In genomic region chr9:137054932-137055384, GRCh38 we compare ENCODE assay signal across 1 cellular context.
TF ChIP-seq lines count a peak whose summit lies in the region.

No MANE protein-coding gene starts in this region.

TF ChIP-seq in HepG2, 621 proteins besides CTCF, POLR2A, EP300 and RAD21 (continued from another document and continues in another):
- TF ChIP-seq AKNA (CRISPR knock-in tag; IDR thresholded peaks at IDR 0.05; ENCODE audit: borderline replicate concordance) (no peak), ZNF879 (CRISPR knock-in tag; IDR thresholded peaks at IDR 0.05) (0 out of 2 replicates have a peak, but pooled peaks have one; percentile 45), SNAPC4 (CRISPR knock-in tag; IDR thresholded peaks at IDR 0.05) (no peak), ZNF441 (CRISPR knock-in tag; IDR thresholded peaks at IDR 0.05; ENCODE audit: borderline replicate concordance) (no peak), BATF2 (CRISPR knock-in tag; IDR thresholded peaks at IDR 0.05) (no peak), FUBP1 (CRISPR knock-in tag; IDR thresholded peaks at IDR 0.05; ENCODE audit: borderline replicate concordance) (no peak), FOXP1 (IDR thresholded peaks at IDR 0.05) (no peak), FOXP1 (CRISPR knock-in tag; IDR thresholded peaks at IDR 0.05) (no peak), SNAPC5 (CRISPR knock-in tag; IDR thresholded peaks at IDR 0.05; ENCODE audit: borderline replicate concordance) (no peak), MIXL1 (CRISPR knock-in tag; IDR thresholded peaks at IDR 0.05) (no peak), ARID2 (CRISPR knock-in tag; IDR thresholded peaks at IDR 0.05; ENCODE audit: borderline replicate concordance) (peak; percentile 95), ZNF251 (CRISPR knock-in tag; IDR thresholded peaks at IDR 0.05) (0 out of 2 replicates have a peak, but pooled peaks have one; percentile 12), ZNF629 (CRISPR knock-in tag; conservative IDR thresholded peaks at IDR 0.05) (peak; percentile 23; the same call in 1 of the 2 replicates), KDM2A (CRISPR knock-in tag; IDR thresholded peaks at IDR 0.05; ENCODE audit: borderline replicate concordance, low read depth) (no peak), HINFP (CRISPR knock-in tag; IDR thresholded peaks at IDR 0.05; ENCODE audit: low read depth) (no peak), TFE3 (CRISPR knock-in tag; IDR thresholded peaks at IDR 0.05) (no peak), ARHGAP35 (CRISPR knock-in tag; IDR thresholded peaks at IDR 0.05; ENCODE audit: borderline replicate concordance) (no peak), NPAS2 (CRISPR knock-in tag; IDR thresholded peaks at IDR 0.05; ENCODE audit: borderline replicate concordance) (no peak), ZSCAN29 (CRISPR knock-in tag; conservative IDR thresholded peaks at IDR 0.05) (no peak), BRD4 (CRISPR knock-in tag; IDR thresholded peaks at IDR 0.05) (no peak), POLR2G (IDR thresholded peaks at IDR 0.05; ENCODE audit: low read depth, low read length) (peak; percentile 57; the same call in 1 of the 2 replicates), ZNF407 (CRISPR knock-in tag; IDR thresholded peaks at IDR 0.05; ENCODE audit: not compliant biosample characterization) (no peak), THAP8 (CRISPR knock-in tag; IDR thresholded peaks at IDR 0.05; ENCODE audit: borderline replicate concordance) (no peak), AGO1 (IDR thresholded peaks at IDR 0.05; ENCODE audit: low read depth, low read length, poor library complexity, severe bottlenecking) (no peak), HHEX (CRISPR knock-in tag; IDR thresholded peaks at IDR 0.05) (no peak), FOXA1 (IDR thresholded peaks at IDR 0.05) (no peak), FOXA1 (CRISPR knock-in tag; IDR thresholded peaks at IDR 0.05) (no peak)
